In the genomic region with DNA sequence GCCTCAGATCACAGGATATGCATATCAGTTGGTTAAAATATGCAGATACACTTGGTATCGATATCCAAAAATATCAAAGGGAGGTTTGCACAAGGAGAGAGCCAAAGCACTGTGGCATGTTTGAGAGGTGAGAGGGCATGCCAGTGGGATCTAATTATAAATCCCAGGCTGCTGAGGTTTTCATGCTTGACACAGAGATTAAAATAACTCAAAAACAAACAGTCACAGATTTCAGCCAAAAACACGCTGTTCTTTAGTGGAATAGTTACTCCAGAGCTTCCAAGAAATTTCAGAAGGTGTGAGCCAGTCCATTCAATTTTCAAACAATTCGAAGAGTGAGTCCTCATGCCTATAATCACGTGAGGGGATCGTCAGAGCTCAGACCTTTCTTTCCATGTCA, we compare ENCODE assay signal across 30 cellular contexts.
"Had no signal": no experiment of that assay in that cellular context is flagged by ENCODE, and none has a peak within 500 bp of the region (broad histone marks: within the 10 kb centered on the region; RNA-seq: fewer than 3 reads in every experiment).

No MANE protein-coding gene starts in this region.

- H2AFZ ChIP-seq: hepatocyte had no signal

- H3K4me3 ChIP-seq: adrenal gland, cardiac muscle cell, gastroesophageal sphincter, hepatocyte, ovary, prostate gland, suprapubic skin, transverse colon, uterus had no signal

- H3K36me3 ChIP-seq: adrenal gland, cardiac muscle cell, gastroesophageal sphincter, ovary, prostate gland, suprapubic skin, transverse colon, uterus, WERI-Rb-1 had no signal

- H3K4me2 ChIP-seq: hepatocyte had no signal

- H3K27ac ChIP-seq: adrenal gland, cardiac muscle cell, gastroesophageal sphincter, hepatocyte, ovary, prostate gland, suprapubic skin, transverse colon, uterus, WERI-Rb-1 had no signal

- DNase-seq: activated CD4-positive, alpha-beta memory T cell treated with anti-CD3 and anti-CD28 coated beads for 36 hours; activated CD4-positive, alpha-beta T cell treated with anti-CD3 and anti-CD28 coated beads for 48 hours; activated CD8-positive, alpha-beta memory T cell treated with anti-CD3 and anti-CD28 coated beads, Interleukin-2, amount 50 U/mL, for 4 hours; activated effector memory CD4-positive, alpha-beta T cell treated with anti-CD3 and anti-CD28 coated beads, Interleukin-2, amount 50 U/mL, for 16 hours; activated naive CD4-positive, alpha-beta T cell treated with anti-CD3 and anti-CD28 coated beads for 36 hours; activated naive CD8-positive, alpha-beta T cell treated with anti-CD3 and anti-CD28 coated beads for 36 hours; activated T-cell treated with anti-CD3 and anti-CD28 coated beads, Interleukin-2, amount 50 U/mL, for 1 hour; adrenal gland; aorta; cortex of kidney; effector memory CD8-positive, alpha-beta T cell; erythroblast; left cardiac atrium; mammary epithelial cell; naive thymus-derived CD4-positive, alpha-beta T cell; ovary; retina; stimulated activated CD4-positive, alpha-beta T cell treated with anti-CD3 and anti-CD28 coated beads, Interleukin-15, amount 100 ng/mL, for 24 hours; stimulated activated CD4-positive, alpha-beta T cell treated with anti-CD3 and anti-CD28 coated beads, Interleukin-2, amount 100 ng/mL, for 24 hours; stimulated activated naive CD4-positive, alpha-beta T cell; T1000; transverse colon; uterus; WERI-Rb-1 had no signal

- H3K9me3 ChIP-seq: adrenal gland, gastroesophageal sphincter, ovary, prostate gland, suprapubic skin, transverse colon, uterus had no signal

- H3K4me1 ChIP-seq: adrenal gland, gastroesophageal sphincter, prostate gland, uterus had no signal

- ATAC-seq: activated CD4-positive, CD25-positive, alpha-beta regulatory T cell treated with anti-CD3 and anti-CD28 coated beads, Interleukin-2, amount 50 U/mL, for 24 hours; effector memory CD8-positive, alpha-beta T cell; gastroesophageal sphincter; left cardiac atrium; naive thymus-derived CD4-positive, alpha-beta T cell had no signal

- H3K27me3 ChIP-seq: cardiac muscle cell, hepatocyte, ovary, uterus had no signal
